ENCODE assay signal across 20 cellular contexts in genomic region chr4:25081866-25082471, GRCh38. TPM values are rescaled to one million over a fixed set of nuclear protein-coding genes. Genes with fewer than 3 reads are reported as not detected.
A peak's percentile ranks its signal among the peaks of the same experiment; 100 is the strongest.
DNase-seq lines count a peak whose midpoint lies in the region; ATAC-seq and TF ChIP-seq lines count a peak whose summit lies in the region.
"Had no signal": no experiment of that assay in that cellular context is flagged by ENCODE, and none has a peak within 500 bp of the region (broad histone marks: within the 10 kb centered on the region; RNA-seq: fewer than 3 reads in every experiment).

No MANE protein-coding gene starts in this region.

- no peaks in the 10 kb centered on the region for H3K9me3 Mint-ChIP-seq in activated CD4-positive, alpha-beta T cell treated with anti-CD3 and anti-CD28 coated beads for 36 hours (ENCODE audit: low read depth)

- H3K9me3 ChIP-seq in right cardiac atrium (ENCODE audit: control insufficient read depth, low read length), result no peaks in the 10 kb centered on the region
- H3K9me3 ChIP-seq: HAP-1, SJCRH30 had no signal

- H3K79me2 ChIP-seq in KMS-11 (ENCODE audit: insufficient read depth, low read depth), result no peaks in the 10 kb centered on the region

- ATAC-seq in Right ventricle myocardium superior (ENCODE audit: poor library complexity) (peak; percentile 69), right cardiac atrium (peak; percentile 36 to 44), GM21447 (IDR thresholded peaks at IDR 0.05; ENCODE audit: unreplicated experiment) (no peak), HG03520 (IDR thresholded peaks at IDR 0.05; ENCODE audit: unreplicated experiment) (no peak)
- ATAC-seq in activated CD4-positive, alpha-beta T cell treated with anti-CD3 and anti-CD28 coated beads for 36 hours, result no peak
- ATAC-seq: K562 had no signal

- POLR2A ChIA-PET in activated CD4-positive, alpha-beta T cell treated with anti-CD3 and anti-CD28 coated beads for 36 hours (lab: Charles Lee), result no interaction called here

- no peaks in the 10 kb centered on the region for H4K20me1 ChIP-seq in KMS-11 (ENCODE audit: insufficient read depth)

- CTCF ChIA-PET in activated CD4-positive, alpha-beta T cell treated with anti-CD3 and anti-CD28 coated beads for 36 hours (lab: Charles Lee), result interaction anchor here (0.5 kb wide), 1 partner anchor 1194 kb away, joined by 3 read pairs; no protein-coding TSS in a partner anchor

- H3K4me1 Mint-ChIP-seq in activated CD4-positive, alpha-beta T cell treated with anti-CD3 and anti-CD28 coated beads for 36 hours, result no peaks in the 10 kb centered on the region

- intact Hi-C loops in Right ventricle myocardium superior (cut with DNase I) (no loop called here), right cardiac atrium (cut with DNase I) (no loop called here), posterior vena cava (cut with DNase I) (no loop called here)
- intact Hi-C loops in activated CD4-positive, alpha-beta T cell treated with anti-CD3 and anti-CD28 coated beads for 36 hours (cut with DNase I, micrococcal nuclease), result no loop called here

- H3K9ac ChIP-seq in KMS-11, result no peak overlapping the region

- H3K36me3 Mint-ChIP-seq in activated CD4-positive, alpha-beta T cell treated with anti-CD3 and anti-CD28 coated beads for 36 hours (ENCODE audit: low read depth), result no peaks in the 10 kb centered on the region

- DNase-seq in Right ventricle myocardium superior (no peak), right cardiac atrium (no peak), posterior vena cava (ENCODE audit: low spot score) (peak; percentile 26)
- DNase-seq in activated CD4-positive, alpha-beta T cell treated with anti-CD3 and anti-CD28 coated beads for 36 hours, result no peak
- DNase-seq: ACHN, AML-193, DND-41, MV-4-11, NCI-H1694 treated with DMSO at 0.1 percent for 48 hours, NCI-H2107, NCI-H510A treated with DMSO at 0.1 percent for 48 hours, NCI-H774, RPMI8226, SJCRH30 had no signal

- peak overlapping the region; percentile 77; the same call in 1 of the 2 replicates for H3K27ac ChIP-seq in KMS-11
- H3K27ac ChIP-seq in right cardiac atrium (ENCODE audit: low read length), result peak overlapping the region; percentile 5
- H3K27ac ChIP-seq: C4-2B, SJCRH30 had no signal

- H2AFZ ChIP-seq in KMS-11 (ENCODE audit: low read depth), result no peak overlapping the region

- H3K4me1 ChIP-seq in KMS-11 (ENCODE audit: low read depth, poor library complexity, severe bottlenecking) (peaks cover 74% of the 10 kb centered on the region), right cardiac atrium (ENCODE audit: control insufficient read depth, insufficient read depth, low read length) (peaks cover 3% of the 10 kb centered on the region)
- H3K4me1 ChIP-seq: HAP-1, SJCRH30 had no signal

- H3K4me3 ChIP-seq in KMS-11 (IDR thresholded peaks at IDR 0.05; ENCODE audit: insufficient read depth, low read depth, low read length) (no peak overlapping the region), right cardiac atrium (ENCODE audit: low read length) (no peak overlapping the region)
- H3K4me3 ChIP-seq: HAP-1, K562, SJCRH30 had no signal

- H3K27me3 ChIP-seq in KMS-11 (ENCODE audit: insufficient read depth, low read depth), result no peaks in the 10 kb centered on the region
- no peaks in the 10 kb centered on the region for H3K27me3 ChIP-seq in right cardiac atrium (ENCODE audit: control insufficient read depth, insufficient read depth)

- H3K27ac Mint-ChIP-seq in activated CD4-positive, alpha-beta T cell treated with anti-CD3 and anti-CD28 coated beads for 36 hours, result no peak overlapping the region

- H3K4me3 Mint-ChIP-seq in activated CD4-positive, alpha-beta T cell treated with anti-CD3 and anti-CD28 coated beads for 36 hours, result no peak overlapping the region

- no peak for TF ChIP-seq CTCF in KMS-11 (conservative IDR thresholded peaks at IDR 0.05; ENCODE audit: low read depth, low read length)

- no peaks in the 10 kb centered on the region for H3K36me3 ChIP-seq in KMS-11 (ENCODE audit: insufficient read depth)
- H3K36me3 ChIP-seq: HAP-1, SJCRH30 had no signal

- peaks cover 19% of the 10 kb centered on the region for H3K27me3 Mint-ChIP-seq in activated CD4-positive, alpha-beta T cell treated with anti-CD3 and anti-CD28 coated beads for 36 hours

- H3K4me2 ChIP-seq in KMS-11, result no peak overlapping the region; the same call in 1 of the 2 replicates

- 60% methylated on average over 7 of the region's 7 CpGs for WGBS in right cardiac atrium

RNA-seq across cellular contexts. Expression of gene LGI2, which starts 51.2 kb away (rescaled TPM):
- total RNA-seq in Right ventricle myocardium superior (2.3 TPM), right cardiac atrium (1 to 10 TPM; 5.2 to 7.1 (median 6.0) TPM), posterior vena cava (10 to 100 TPM; 26.9 to 52.3 TPM)
- 2.4 TPM for polyA plus RNA-seq in right cardiac atrium
- not detected for total RNA-seq in activated CD4-positive, alpha-beta T cell treated with anti-CD3 and anti-CD28 coated beads for 36 hours

Comparison
In these comparisons a context has a peak if more than half of its experiments do, and no peak if none do; other contexts are left out.
1. ATAC-seq: peak in Right ventricle myocardium superior (single experiment) and right cardiac atrium (2 of 2); none in GM21447 (single experiment), HG03520 (single experiment) and activated CD4-positive, alpha-beta T cell treated with anti-CD3 and anti-CD28 coated beads for 36 hours (single experiment).